Comparison of ENCODE assay signal across 8 cellular contexts in the genomic region with DNA sequence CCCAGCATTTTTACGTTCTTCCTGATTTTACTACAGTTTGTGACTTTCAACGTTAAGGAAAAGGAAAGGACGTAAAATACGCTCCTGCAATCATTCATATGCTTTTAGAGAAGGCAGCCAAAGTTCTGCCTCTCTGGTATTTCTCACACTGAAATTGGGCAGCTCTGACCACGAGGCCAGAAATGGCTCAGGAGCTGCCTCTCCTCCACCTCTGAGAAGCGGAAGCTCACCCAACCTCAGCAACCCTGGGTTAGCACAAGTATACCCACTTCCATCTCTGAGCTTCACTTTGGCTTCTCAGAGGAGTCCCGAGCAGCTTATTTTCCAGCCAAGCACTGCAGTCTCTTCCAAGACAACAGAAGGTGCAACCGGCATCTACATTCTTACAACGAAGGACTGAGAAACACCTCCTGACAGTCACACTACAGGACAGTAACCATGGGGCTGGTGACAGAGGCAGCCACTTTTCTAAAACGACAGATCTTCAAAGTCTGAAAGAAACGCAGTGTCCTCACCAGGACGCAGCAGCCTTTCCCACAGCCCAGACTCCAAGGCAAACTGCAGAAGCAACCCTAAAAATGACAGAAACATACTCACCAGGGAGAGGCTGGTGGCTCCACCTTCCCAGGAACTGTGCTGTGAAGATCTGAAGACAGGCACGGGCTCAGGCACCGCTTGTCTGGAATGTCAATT.
DNase-seq lines count a peak whose midpoint lies in the region; ATAC-seq, FAIRE-seq and TF ChIP-seq lines count a peak whose summit lies in the region.
"Not testable (repeated sequence)": the region's sequence is repeated elsewhere in the genome, so short reads cannot be mapped to it uniquely, and the experiment has no call there.

No MANE protein-coding gene starts in this region.

- not testable (repeated sequence) for TF ChIP-seq EP300 in GM12878 (IDR thresholded peaks at IDR 0.05; ENCODE audit: borderline replicate concordance in 1 of 2, control insufficient read depth in 1 of 2, low read depth in 2 of 2, low read length in 2 of 2)

- SMC1A ChIA-PET in GM12878 (lab: Charles Lee; ENCODE audit: uncharacterized antibody, unreplicated experiment) = not testable (repeated sequence)

- intact Hi-C loops in Caco-2 (cut with micrococcal nuclease; ENCODE audit: unreplicated experiment); GM12878 (cut with micrococcal nuclease; ENCODE audit: unreplicated experiment); Right ventricle myocardium inferior (cut with DNase I): not testable (repeated sequence)

- ATAC-seq in GM21786 (IDR thresholded peaks at IDR 0.05; ENCODE audit: unreplicated experiment) (peak; percentile 30), HG03521 (IDR thresholded peaks at IDR 0.05; ENCODE audit: unreplicated experiment) (peak; percentile 28), GM12878 (peak; percentile 73), Right ventricle myocardium inferior (peak; percentile 32)
- ATAC-seq in naive thymus-derived CD8-positive, alpha-beta T cell = peak; percentile 58 to 72

- BruUV-seq in Caco-2 (replicated peaks; lab: Mats Ljungman, UMichigan) (TSS peak; percentile 81), GM12878 (replicated peaks; lab: Mats Ljungman, UMichigan) (TSS peak; percentile 58)

- not testable (repeated sequence) for DNase-seq in Caco-2; GM12878 (ENCODE audit: low read depth, low spot score); naive thymus-derived CD8-positive, alpha-beta T cell
- DNase-seq in T-helper 9 cell = peak; percentile 4
- DNase-seq in Right ventricle myocardium inferior (ENCODE audit: missing footprints) = peak; percentile 45

- not testable (repeated sequence) for H3K36me3 Mint-ChIP-seq in Caco-2 (ENCODE audit: insufficient read depth, unreplicated experiment); naive thymus-derived CD8-positive, alpha-beta T cell

- not testable (repeated sequence) for H3K9ac ChIP-seq in GM12878 (ENCODE audit: control insufficient read depth, insufficient read depth, low read length)
- peak overlapping the region in 2 of 5 donors; percentile 16 to 25 for H3K9ac ChIP-seq in subcutaneous abdominal adipose tissue (ENCODE audit: low read length in 5 of 5)

- H3K4me2 ChIP-seq in GM12878 (ENCODE audit: control insufficient read depth, insufficient read depth) = not testable (repeated sequence)

- RAD21 ChIA-PET in GM12878 (lab: Charles Lee; ENCODE audit: unreplicated experiment) = not testable (repeated sequence)

- H3K36me3 ChIP-seq in Caco-2 (ENCODE audit: control insufficient read depth, insufficient read depth, low read length); GM12878 (ENCODE audit: control insufficient read depth in 2 of 2, insufficient read depth in 2 of 2, low read length in 1 of 2); subcutaneous abdominal adipose tissue (ENCODE audit: control insufficient read depth in 5 of 5, insufficient read depth in 5 of 5, low read length in 5 of 5): not testable (repeated sequence)

- not testable (repeated sequence) for H4K20me1 ChIP-seq in GM12878 (ENCODE audit: control insufficient read depth, insufficient read depth)

- not testable (repeated sequence) for FAIRE-seq in GM12878 (lab: Jason Lieb, UNC)

- in situ Hi-C loops in GM12878 (cut with MboI) = loop anchor here (25.0 kb wide), 1 partner anchor 218 kb away; no protein-coding TSS in a partner anchor

- H3K27ac ChIP-seq in GM12878 (ENCODE audit: control insufficient read depth, insufficient read depth) = not testable (repeated sequence)
- H3K27ac ChIP-seq in subcutaneous abdominal adipose tissue (ENCODE audit: low read depth, low read length) = peak overlapping the region; percentile 60

- H3K27me3 ChIP-seq in Caco-2 (replicated peaks; ENCODE audit: control insufficient read depth, insufficient read depth, low read length); GM12878 (replicated peaks in 1 of 2; ENCODE audit: control insufficient read depth in 2 of 2, insufficient read depth in 2 of 2, low read length in 1 of 2); subcutaneous abdominal adipose tissue (ENCODE audit: control insufficient read depth in 5 of 5, insufficient read depth in 4 of 5, low read length in 5 of 5): not testable (repeated sequence)

- TF ChIP-seq RAD21 in GM12878 (IDR thresholded peaks at IDR 0.05; ENCODE audit: insufficient read depth, low read depth, low read length) = not testable (repeated sequence)

- H3K27ac Mint-ChIP-seq in Caco-2 (ENCODE audit: unreplicated experiment); naive thymus-derived CD8-positive, alpha-beta T cell: not testable (repeated sequence)

- H3K9me3 Mint-ChIP-seq in Caco-2 (ENCODE audit: unreplicated experiment); naive thymus-derived CD8-positive, alpha-beta T cell: not testable (repeated sequence)

- H2AFZ ChIP-seq in GM12878 (ENCODE audit: control insufficient read depth, low read depth, low read length) = not testable (repeated sequence)

- not testable (repeated sequence) for TF ChIP-seq CTCF in Caco-2 (IDR thresholded peaks at IDR 0.05; ENCODE audit: insufficient read depth in 1 of 2, low read depth in 1 of 2, low read length in 1 of 2, severe bottlenecking in 1 of 2, unreplicated experiment in 1 of 2); GM12878 (IDR thresholded peaks at IDR 0.05 in 2 of 3, conservative IDR thresholded peaks at IDR 0.05 in 1 of 3; ENCODE audit: control insufficient read depth in 2 of 3, extremely low read depth in 1 of 3, insufficient read depth in 1 of 3, low read depth in 3 of 3, low read length in 3 of 3)

- H3K4me1 ChIP-seq in Caco-2; GM12878 (ENCODE audit: control insufficient read depth, insufficient read depth, low read length); subcutaneous abdominal adipose tissue (ENCODE audit: control insufficient read depth in 5 of 5, insufficient read depth in 5 of 5, low read length in 5 of 5): not testable (repeated sequence)

- POLR2A ChIA-PET in Caco-2 (lab: Charles Lee); GM12878 (lab: Charles Lee); naive thymus-derived CD8-positive, alpha-beta T cell (lab: Charles Lee): not testable (repeated sequence)

- 2% methylated on average over 5 of the region's 14 CpGs for WGBS in GM12878 (ENCODE audit: insufficient coverage, insufficient replicate concordance, low lambda C conversion rate, missing lambda C conversion rate)

- CTCF ChIA-PET in Caco-2 (lab: Charles Lee); GM12878 (lab: Yijun Ruan, JAX): not testable (repeated sequence)

- not testable (repeated sequence) for H3K27me3 Mint-ChIP-seq in Caco-2 (ENCODE audit: insufficient read depth, unreplicated experiment)
- peaks cover 1 to 11% (median 5%) of the 10 kb centered on the region in 5 donors for H3K27me3 Mint-ChIP-seq in naive thymus-derived CD8-positive, alpha-beta T cell

- peak overlapping the region; percentile 65 for H3K4me3 Mint-ChIP-seq in Caco-2 (ENCODE audit: unreplicated experiment)
- H3K4me3 Mint-ChIP-seq in naive thymus-derived CD8-positive, alpha-beta T cell = peak overlapping the region in 4 of 10 donors; percentile 5 to 60 (median 37)

- not testable (repeated sequence) for H3K9me3 ChIP-seq in Caco-2; GM12878 (replicated peaks; ENCODE audit: control insufficient read depth, insufficient read depth, low read length); subcutaneous abdominal adipose tissue (ENCODE audit: control insufficient read depth in 5 of 5, low read length in 5 of 5)

- H3K4me1 Mint-ChIP-seq in Caco-2 (ENCODE audit: low read depth, unreplicated experiment); naive thymus-derived CD8-positive, alpha-beta T cell: not testable (repeated sequence)

- H3K79me2 ChIP-seq in GM12878 (ENCODE audit: control insufficient read depth, insufficient read depth, low read length) = not testable (repeated sequence)

- peak overlapping the region; percentile 37 for H3K4me3 ChIP-seq in Caco-2 (ENCODE audit: low read depth, low read length)
- not testable (repeated sequence) for H3K4me3 ChIP-seq in GM12878
- peak overlapping the region; percentile 41 to 66 (median 49) for H3K4me3 ChIP-seq in subcutaneous abdominal adipose tissue (ENCODE audit: low read depth in 1 of 5, low read length in 5 of 5)

- not testable (repeated sequence) for TF ChIP-seq POLR2A in GM12878 (IDR thresholded peaks at IDR 0.05; ENCODE audit: low read depth, low read length)
